In the genomic region with DNA sequence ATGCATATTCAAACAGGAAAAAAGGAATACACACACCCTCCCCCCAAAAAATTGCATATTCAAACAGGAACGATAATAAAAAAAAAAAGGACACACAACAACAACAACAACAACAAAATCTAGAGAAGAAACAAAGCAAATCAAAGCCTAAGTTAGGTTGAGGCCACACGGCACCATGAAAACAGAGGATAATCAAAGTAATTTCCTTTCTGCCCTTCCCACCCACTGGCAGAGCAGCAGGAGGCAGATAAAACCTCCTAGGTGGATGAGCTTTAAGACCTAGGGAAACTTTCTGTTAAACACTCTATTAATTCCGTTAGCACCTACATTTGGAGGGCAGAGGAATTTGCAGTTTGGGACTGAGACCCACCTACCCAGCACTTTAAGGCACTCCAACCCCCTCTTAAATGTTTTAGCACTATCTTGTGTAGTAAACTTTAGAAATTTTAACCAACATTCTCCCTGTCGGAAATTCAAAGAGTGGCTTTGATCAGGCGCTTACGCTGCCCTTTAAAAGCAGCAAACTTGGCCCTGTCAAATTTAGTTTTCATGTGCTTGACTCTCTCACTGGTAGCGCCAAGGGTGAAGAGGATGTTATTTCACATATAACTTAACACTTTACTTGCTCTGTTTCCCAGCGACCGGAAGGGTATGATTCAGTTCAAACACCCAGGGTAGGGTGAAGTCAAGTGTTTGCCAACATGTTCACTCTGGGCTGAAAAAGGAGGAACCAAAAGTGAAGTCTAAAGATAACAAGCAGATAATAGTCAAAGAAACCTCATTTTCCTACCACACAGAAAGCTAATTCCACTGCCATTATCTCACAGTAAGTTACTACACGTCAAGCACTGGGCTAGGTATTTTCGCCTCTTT, we compare ENCODE assay signal across 8 cellular contexts. TPM values are rescaled to one million over a fixed set of nuclear protein-coding genes. Genes with fewer than 3 reads are reported as not detected.
DNase-seq lines count a peak whose midpoint lies in the region; ATAC-seq and TF ChIP-seq lines count a peak whose summit lies in the region.

No MANE protein-coding gene starts in this region.

- H3K9me3 Mint-ChIP-seq in WTC11: no peaks in the 10 kb centered on the region

- peaks cover 23% of the 10 kb centered on the region for H3K36me3 Mint-ChIP-seq in WTC11

- no peaks in the 10 kb centered on the region for H3K36me3 ChIP-seq in right atrium auricular region
- H3K36me3 ChIP-seq in thyroid gland: no peaks in the 10 kb centered on the region

- H3K27me3 Mint-ChIP-seq in WTC11 (ENCODE audit: low read depth): no peaks in the 10 kb centered on the region

- H3K27ac ChIP-seq in right atrium auricular region (peak overlapping the region; percentile 18 to 24), thyroid gland (peak overlapping the region; percentile 3 to 55 (median 37))

- DNase-seq in WTC11 (ENCODE audit: low spot score) (no peak), right atrium auricular region (ENCODE audit: low spot score) (no peak), thyroid gland (peak in 1 of 2 donors; percentile 6), NCI-H524 treated with DMSO at 0.1 percent for 48 hours (lab: John Stamatoyannopoulos, UW) (no peak), HPDE6-E6E7 (ENCODE audit: extremely low spot score) (no peak)

- TF ChIP-seq POLR2A in thyroid gland (IDR thresholded peaks at IDR 0.05): no peak

- no peak for TF ChIP-seq CTCF in WTC11 (IDR thresholded peaks at IDR 0.05)
- TF ChIP-seq CTCF in right atrium auricular region (IDR thresholded peaks at IDR 0.05): no peak
- no peak for TF ChIP-seq CTCF in thyroid gland (IDR thresholded peaks at IDR 0.05)

- H3K9me3 ChIP-seq in right atrium auricular region: no peaks in the 10 kb centered on the region
- H3K9me3 ChIP-seq in thyroid gland: no peaks in the 10 kb centered on the region

- peak; percentile 91 for ATAC-seq in GM21447 (IDR thresholded peaks at IDR 0.05; ENCODE audit: unreplicated experiment)
- ATAC-seq in HG03575 (IDR thresholded peaks at IDR 0.05; ENCODE audit: extremely low read depth, insufficient number of reproducible peaks, low FRiP score, unreplicated experiment): peak; percentile 92
- peak; percentile 67 for ATAC-seq in WTC11

- peak overlapping the region; percentile 43 for H3K27ac Mint-ChIP-seq in WTC11

- peak overlapping the region; percentile 49 for H3K4me3 ChIP-seq in GM08714 (ENCODE audit: low read length)
- no peak overlapping the region for H3K4me3 ChIP-seq in right atrium auricular region
- H3K4me3 ChIP-seq in thyroid gland (replicated peaks in 1 of 3): no peak overlapping the region

- CTCF ChIA-PET in WTC11 (lab: Charles Lee): interaction anchor here (0.7 to 2.1 kb wide), 3 partner anchors 9 to 419 kb away, joined by 3 to 13 read pairs (median 3); a partner anchor contains a TSS

- peaks cover 52% of the 10 kb centered on the region for H3K4me1 Mint-ChIP-seq in WTC11

- H3K27me3 ChIP-seq in right atrium auricular region (no peaks in the 10 kb centered on the region), thyroid gland (no peaks in the 10 kb centered on the region)

- intact Hi-C loops in thyroid gland (cut with DNase I): no loop called here

- 28 to 36% methylated on average over 11 of the region's 11 CpGs for WGBS in thyroid gland, 2 donors

- peak overlapping the region; percentile 38 for H3K4me3 Mint-ChIP-seq in WTC11

- peaks cover 0 to 25% of the 10 kb centered on the region in 2 donors for H3K4me1 ChIP-seq in right atrium auricular region
- H3K4me1 ChIP-seq in thyroid gland: peaks cover 8 to 18% of the 10 kb centered on the region in 2 donors

- POLR2A ChIA-PET in WTC11 (lab: Charles Lee): interaction anchor here (1.1 kb wide), 1 partner anchor 9 kb away, joined by 8 read pairs; a partner anchor contains a TSS

TF ChIP-seq in WTC11, 78 proteins besides CTCF, POLR2A, EP300 and RAD21 (continues in another document):
- TF ChIP-seq EMX1 (CRISPR knock-in tag; IDR thresholded peaks at IDR 0.05) (no peak), ZNF138 (CRISPR knock-in tag; conservative IDR thresholded peaks at IDR 0.05) (no peak), ZNF423 (CRISPR knock-in tag; IDR thresholded peaks at IDR 0.05) (peak; percentile 25; the same call in 1 of the 2 replicates), SOX15 (CRISPR knock-in tag; IDR thresholded peaks at IDR 0.05) (no peak), NFE2L1 (CRISPR knock-in tag; IDR thresholded peaks at IDR 0.05) (no peak), SMAD4 (CRISPR knock-in tag; IDR thresholded peaks at IDR 0.05) (no peak), MXD4 (CRISPR knock-in tag; IDR thresholded peaks at IDR 0.05; ENCODE audit: borderline replicate concordance) (no peak), GABPB1 (CRISPR knock-in tag; IDR thresholded peaks at IDR 0.05) (no peak), ESRRA (CRISPR knock-in tag; IDR thresholded peaks at IDR 0.05; ENCODE audit: borderline replicate concordance) (no peak)
- TF ChIP-seq, protein P1, sequence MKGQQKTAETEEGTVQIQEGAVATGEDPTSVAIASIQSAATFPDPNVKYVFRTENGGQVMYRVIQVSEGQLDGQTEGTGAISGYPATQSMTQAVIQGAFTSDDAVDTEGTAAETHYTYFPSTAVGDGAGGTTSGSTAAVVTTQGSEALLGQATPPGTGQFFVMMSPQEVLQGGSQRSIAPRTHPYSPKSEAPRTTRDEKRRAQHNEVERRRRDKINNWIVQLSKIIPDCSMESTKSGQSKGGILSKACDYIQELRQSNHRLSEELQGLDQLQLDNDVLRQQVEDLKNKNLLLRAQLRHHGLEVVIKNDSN (CRISPR knock-in tag; IDR thresholded peaks at IDR 0.05): no peak
- TF ChIP-seq, protein P2, sequence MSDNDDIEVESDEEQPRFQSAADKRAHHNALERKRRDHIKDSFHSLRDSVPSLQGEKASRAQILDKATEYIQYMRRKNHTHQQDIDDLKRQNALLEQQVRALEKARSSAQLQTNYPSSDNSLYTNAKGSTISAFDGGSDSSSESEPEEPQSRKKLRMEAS (CRISPR knock-in tag; IDR thresholded peaks at IDR 0.05): no peak
- TF ChIP-seq, protein P3, sequence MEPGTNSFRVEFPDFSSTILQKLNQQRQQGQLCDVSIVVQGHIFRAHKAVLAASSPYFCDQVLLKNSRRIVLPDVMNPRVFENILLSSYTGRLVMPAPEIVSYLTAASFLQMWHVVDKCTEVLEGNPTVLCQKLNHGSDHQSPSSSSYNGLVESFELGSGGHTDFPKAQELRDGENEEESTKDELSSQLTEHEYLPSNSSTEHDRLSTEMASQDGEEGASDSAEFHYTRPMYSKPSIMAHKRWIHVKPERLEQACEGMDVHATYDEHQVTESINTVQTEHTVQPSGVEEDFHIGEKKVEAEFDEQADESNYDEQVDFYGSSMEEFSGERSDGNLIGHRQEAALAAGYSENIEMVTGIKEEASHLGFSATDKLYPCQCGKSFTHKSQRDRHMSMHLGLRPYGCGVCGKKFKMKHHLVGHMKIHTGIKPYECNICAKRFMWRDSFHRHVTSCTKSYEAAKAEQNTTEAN (CRISPR knock-in tag; IDR thresholded peaks at IDR 0.05): no peak
- TF ChIP-seq, protein P4, sequence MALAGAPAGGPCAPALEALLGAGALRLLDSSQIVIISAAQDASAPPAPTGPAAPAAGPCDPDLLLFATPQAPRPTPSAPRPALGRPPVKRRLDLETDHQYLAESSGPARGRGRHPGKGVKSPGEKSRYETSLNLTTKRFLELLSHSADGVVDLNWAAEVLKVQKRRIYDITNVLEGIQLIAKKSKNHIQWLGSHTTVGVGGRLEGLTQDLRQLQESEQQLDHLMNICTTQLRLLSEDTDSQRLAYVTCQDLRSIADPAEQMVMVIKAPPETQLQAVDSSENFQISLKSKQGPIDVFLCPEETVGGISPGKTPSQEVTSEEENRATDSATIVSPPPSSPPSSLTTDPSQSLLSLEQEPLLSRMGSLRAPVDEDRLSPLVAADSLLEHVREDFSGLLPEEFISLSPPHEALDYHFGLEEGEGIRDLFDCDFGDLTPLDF (CRISPR knock-in tag; IDR thresholded peaks at IDR 0.05): no peak
- TF ChIP-seq, protein P5, sequence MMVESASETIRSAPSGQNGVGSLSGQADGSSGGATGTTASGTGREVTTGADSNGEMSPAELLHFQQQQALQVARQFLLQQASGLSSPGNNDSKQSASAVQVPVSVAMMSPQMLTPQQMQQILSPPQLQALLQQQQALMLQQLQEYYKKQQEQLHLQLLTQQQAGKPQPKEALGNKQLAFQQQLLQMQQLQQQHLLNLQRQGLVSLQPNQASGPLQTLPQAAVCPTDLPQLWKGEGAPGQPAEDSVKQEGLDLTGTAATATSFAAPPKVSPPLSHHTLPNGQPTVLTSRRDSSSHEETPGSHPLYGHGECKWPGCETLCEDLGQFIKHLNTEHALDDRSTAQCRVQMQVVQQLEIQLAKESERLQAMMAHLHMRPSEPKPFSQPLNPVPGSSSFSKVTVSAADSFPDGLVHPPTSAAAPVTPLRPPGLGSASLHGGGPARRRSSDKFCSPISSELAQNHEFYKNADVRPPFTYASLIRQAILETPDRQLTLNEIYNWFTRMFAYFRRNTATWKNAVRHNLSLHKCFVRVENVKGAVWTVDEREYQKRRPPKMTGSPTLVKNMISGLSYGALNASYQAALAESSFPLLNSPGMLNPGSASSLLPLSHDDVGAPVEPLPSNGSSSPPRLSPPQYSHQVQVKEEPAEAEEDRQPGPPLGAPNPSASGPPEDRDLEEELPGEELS (CRISPR knock-in tag; IDR thresholded peaks at IDR 0.05): peak; percentile 52; the same call in 1 of the 2 replicates
- TF ChIP-seq, protein P6, sequence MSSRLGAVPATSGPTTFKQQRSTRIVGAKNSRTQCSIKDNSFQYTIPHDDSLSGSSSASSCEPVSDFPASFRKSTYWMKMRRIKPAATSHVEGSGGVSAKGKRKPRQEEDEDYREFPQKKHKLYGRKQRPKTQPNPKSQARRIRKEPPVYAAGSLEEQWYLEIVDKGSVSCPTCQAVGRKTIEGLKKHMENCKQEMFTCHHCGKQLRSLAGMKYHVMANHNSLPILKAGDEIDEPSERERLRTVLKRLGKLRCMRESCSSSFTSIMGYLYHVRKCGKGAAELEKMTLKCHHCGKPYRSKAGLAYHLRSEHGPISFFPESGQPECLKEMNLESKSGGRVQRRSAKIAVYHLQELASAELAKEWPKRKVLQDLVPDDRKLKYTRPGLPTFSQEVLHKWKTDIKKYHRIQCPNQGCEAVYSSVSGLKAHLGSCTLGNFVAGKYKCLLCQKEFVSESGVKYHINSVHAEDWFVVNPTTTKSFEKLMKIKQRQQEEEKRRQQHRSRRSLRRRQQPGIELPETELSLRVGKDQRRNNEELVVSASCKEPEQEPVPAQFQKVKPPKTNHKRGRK (CRISPR knock-in tag; IDR thresholded peaks at IDR 0.05; ENCODE audit: borderline replicate concordance): no peak

RNA-seq across cellular contexts. Expression of a gene that starts 9.2 kb away (rescaled TPM):
- total RNA-seq in WTC11 (2021) (10.7 to 18.3 TPM (median 11.4 TPM) in 3 replicates), right atrium auricular region (10 to 100 TPM in 1 of 2 donors, 1 to 10 TPM in 1; 5.0 to 18.5 TPM), thyroid gland (1 to 10 TPM; 3.4 to 7.8 (median 4.5) TPM)

RNA-seq across cellular contexts. Expression of a gene that starts 53.7 kb away (rescaled TPM):
- total RNA-seq in WTC11 (2021) (60.9 to 67.3 TPM (median 63.8 TPM) in 3 replicates), right atrium auricular region (10 to 100 TPM; 52.2 to 65.8 TPM), thyroid gland (100 to 1,000 TPM; 141 to 264 (median 166) TPM)
